In the genomic region with DNA sequence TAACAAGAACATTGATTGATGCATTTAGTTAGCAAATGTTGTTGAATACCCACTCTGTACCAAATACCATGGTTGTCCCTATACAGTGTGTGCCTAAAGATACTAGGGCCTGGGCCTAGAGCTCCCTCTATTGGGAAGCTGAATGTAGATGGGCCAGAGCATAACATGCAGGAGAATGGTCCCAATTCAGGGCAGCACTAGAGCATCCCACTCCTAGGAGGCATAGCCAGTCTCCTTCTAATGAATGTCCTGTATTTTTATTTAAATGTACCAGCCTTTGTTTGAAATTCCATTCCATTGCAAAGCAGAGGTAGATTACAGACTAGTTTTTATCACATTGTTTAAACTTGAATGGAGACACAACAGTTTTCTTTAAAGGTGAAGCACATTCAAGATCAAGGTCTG, we compare ENCODE assay signal across 8 cellular contexts.
DNase-seq lines count a peak whose midpoint lies in the region; ATAC-seq, FAIRE-seq and TF ChIP-seq lines count a peak whose summit lies in the region.

No MANE protein-coding gene starts in this region.

- CTCF ChIA-PET in A549 (lab: Yijun Ruan, JAX) (interaction anchor here (1.0 to 2.5 kb wide), 26 partner anchors 8 to 197 kb away, joined by 3 to 22 read pairs (median 4); no protein-coding TSS in a partner anchor), HCT116 (lab: Charles Lee) (interaction anchor here (0.9 to 1.5 kb wide), 5 partner anchors 23 to 155 kb away, joined by 3 to 4 read pairs (median 3); no protein-coding TSS in a partner anchor)

- FAIRE-seq in A549 (lab: Jason Lieb, UNC), result peak; percentile 67

- H3K4me3 Mint-ChIP-seq in endodermal cell, result no peak overlapping the region
- no peak overlapping the region for H3K4me3 Mint-ChIP-seq in mesothelial cell of epicardium

- H3K27me3 ChIP-seq in HCT116 (ENCODE audit: insufficient read depth, low read length) (no peaks in the 10 kb centered on the region), endodermal cell (ENCODE audit: control insufficient read depth, insufficient read depth, low read length, poor library complexity, severe bottlenecking) (no peaks in the 10 kb centered on the region), thyroid gland (no peaks in the 10 kb centered on the region)

- POLR2A ChIA-PET in A549 (lab: Yijun Ruan, JAX) (interaction anchor here (0.5 kb wide), 1 partner anchor 350 kb away, joined by 3 read pairs; no protein-coding TSS in a partner anchor), HCT116 (lab: Charles Lee) (no interaction called here)

- H4K20me1 ChIP-seq in HCT116 (ENCODE audit: insufficient read depth), result no peaks in the 10 kb centered on the region

- peak; percentile 92 to 94 for ATAC-seq in A549
- peak; percentile 100 for ATAC-seq in HCT116

- no peak overlapping the region for H2AFZ ChIP-seq in HCT116 (ENCODE audit: low read depth, low read length, poor library complexity, severe bottlenecking)

- DNase-seq in A549 (ENCODE audit: low read depth in 1 of 2, low spot score in 1 of 2) (peak; percentile 60 to 72), GM12864 (ENCODE audit: low read depth) (no peak), HCT116 (ENCODE audit: low read depth, low spot score) (peak; percentile 27), SW 1271 (lab: John Stamatoyannopoulos, UW) (peak; percentile 31 to 81), endodermal cell (peak; percentile 87), mesothelial cell of epicardium (ENCODE audit: low spot score in 2 of 2, unreplicated experiment in 2 of 2) (no peak), thyroid gland (peak; percentile 36 to 47)

- RAD21 ChIA-PET in HCT116 (lab: Charles Lee; ENCODE audit: low non-redundant PET in 1 of 2, low total read pairs in 2 of 2, uncharacterized antibody in 2 of 2, unreplicated experiment in 2 of 2), result no interaction called here

- H3K9me2 ChIP-seq in HCT116 (ENCODE audit: insufficient read depth), result no peaks in the 10 kb centered on the region

- TF ChIP-seq RAD21 in A549 (conservative IDR thresholded peaks at IDR 0.05 in 1 of 2, IDR thresholded peaks at IDR 0.05 in 1 of 2) (peak; percentile 92 to 97), HCT116 (IDR thresholded peaks at IDR 0.05; ENCODE audit: low read depth) (peak; percentile 89)

- TF ChIP-seq CTCF in A549 (IDR thresholded peaks at IDR 0.05) (peak; percentile 87), GM12864 (IDR thresholded peaks at IDR 0.05; ENCODE audit: low read depth, low read length, missing control alignments) (peak; percentile 74), HCT116 (IDR thresholded peaks at IDR 0.05 in 2 of 3, conservative IDR thresholded peaks at IDR 0.05 in 1 of 3; ENCODE audit: borderline replicate concordance in 1 of 3, insufficient read depth in 1 of 3, low read depth in 2 of 3, low read length in 2 of 3) (peak; percentile 76 to 89 (median 87)), LNCAP (IDR thresholded peaks at IDR 0.05) (peak; percentile 81), endodermal cell (conservative IDR thresholded peaks at IDR 0.05) (peak; percentile 92), mesothelial cell of epicardium (IDR thresholded peaks at IDR 0.05; ENCODE audit: unreplicated experiment) (peak; percentile 13), thyroid gland (IDR thresholded peaks at IDR 0.05) (peak in 5 of 6 experiments; percentile 24 to 78 (median 65))

- H3K4me2 ChIP-seq in A549 (no peak overlapping the region), HCT116 (ENCODE audit: low read length) (no peak overlapping the region)

- H3K79me2 ChIP-seq in HCT116 (ENCODE audit: insufficient read depth, low read length), result no peaks in the 10 kb centered on the region

- H3K4me1 Mint-ChIP-seq in endodermal cell (no peaks in the 10 kb centered on the region), mesothelial cell of epicardium (peaks cover 14% of the 10 kb centered on the region)

- H3K9ac ChIP-seq in HCT116 (ENCODE audit: low read length), result no peak overlapping the region
- no peak overlapping the region for H3K9ac ChIP-seq in endodermal cell (ENCODE audit: extremely low read depth, low read length, poor library complexity, severe bottlenecking)

- 0 out of 4 replicates have a peak, but pooled peaks cover 0 to 5% of the 10 kb centered on the region in 2 experiments for H3K36me3 ChIP-seq in HCT116 (ENCODE audit: control insufficient read depth in 1 of 2, insufficient read depth in 2 of 2, low read length in 2 of 2)
- peaks cover 67% of the 10 kb centered on the region for H3K36me3 ChIP-seq in endodermal cell (ENCODE audit: control insufficient read depth, insufficient read depth, low read length)
- H3K36me3 ChIP-seq in thyroid gland, result peaks cover 0 to 8% of the 10 kb centered on the region in 2 donors

- H3K4me3 ChIP-seq in A549, result no peak overlapping the region
- H3K4me3 ChIP-seq in GM12864 (ENCODE audit: low read depth, low read length), result no peak overlapping the region
- no peak overlapping the region for H3K4me3 ChIP-seq in HCT116 (replicated peaks in 1 of 2; ENCODE audit: low read depth in 1 of 2, low read length in 2 of 2)
- H3K4me3 ChIP-seq in endodermal cell (ENCODE audit: low read length), result no peak overlapping the region
- no peak overlapping the region for H3K4me3 ChIP-seq in thyroid gland (replicated peaks in 1 of 3)

- H3K9me3 ChIP-seq in A549 (no peaks in the 10 kb centered on the region), HCT116 (ENCODE audit: control insufficient read depth in 1 of 2, insufficient read depth in 1 of 2, low read depth in 1 of 2, low read length in 2 of 2) (no peaks in the 10 kb centered on the region), endodermal cell (ENCODE audit: control insufficient read depth, low read length) (no peaks in the 10 kb centered on the region), thyroid gland (no peaks in the 10 kb centered on the region)

- TF ChIP-seq EP300 in A549 (IDR thresholded peaks at IDR 0.05), result no peak

- TF ChIP-seq POLR2A in A549 (IDR thresholded peaks at IDR 0.05; ENCODE audit: low read length) (no peak), HCT116 (IDR thresholded peaks at IDR 0.05; ENCODE audit: borderline replicate concordance, extremely low read depth, insufficient read depth, insufficient read length) (no peak), thyroid gland (IDR thresholded peaks at IDR 0.05) (no peak)

- intact Hi-C loops in HCT116 (cut with micrococcal nuclease) (loop anchor here (1.0 to 10.0 kb wide), 4 partner anchors 155 to 623 kb away; no protein-coding TSS in a partner anchor), thyroid gland (cut with DNase I) (no loop called here)

- H3K36me3 Mint-ChIP-seq in endodermal cell (ENCODE audit: low read depth), result peaks cover 31% of the 10 kb centered on the region
- H3K36me3 Mint-ChIP-seq in mesothelial cell of epicardium, result peaks cover 13% of the 10 kb centered on the region

- no TSS peak for BruUV-seq in HCT116 (replicated peaks; lab: Mats Ljungman, UMichigan)

- H3K27ac ChIP-seq in A549 (peak overlapping the region; percentile 25 to 31; a peak in 3 of 6 replicates), HCT116 (ENCODE audit: low read depth, low read length) (no peak overlapping the region), endodermal cell (ENCODE audit: low read depth, low read length) (no peak overlapping the region), thyroid gland (no peak overlapping the region)

- H3K27ac Mint-ChIP-seq in endodermal cell (no peak overlapping the region), mesothelial cell of epicardium (peak overlapping the region; percentile 61)

- no peaks in the 10 kb centered on the region for H3K9me3 Mint-ChIP-seq in endodermal cell
- H3K9me3 Mint-ChIP-seq in mesothelial cell of epicardium, result no peaks in the 10 kb centered on the region

- H3K4me1 ChIP-seq in A549 (peaks cover 58% of the 10 kb centered on the region), HCT116 (ENCODE audit: control insufficient read depth in 1 of 2, insufficient read depth in 2 of 2, low read length in 2 of 2) (peaks cover 0 to 2% of the 10 kb centered on the region in 2 experiments; a peak in 1 of 4 replicates), endodermal cell (ENCODE audit: control insufficient read depth, insufficient read depth, low read length) (no peaks in the 10 kb centered on the region), thyroid gland (no peaks in the 10 kb centered on the region)

- H3K27me3 Mint-ChIP-seq in endodermal cell (ENCODE audit: insufficient read depth) (no peaks in the 10 kb centered on the region), mesothelial cell of epicardium (ENCODE audit: low read depth) (no peaks in the 10 kb centered on the region)

TF ChIP-seq in A549, 52 proteins besides CTCF, POLR2A, EP300 and RAD21 (continues in another document):
- TF ChIP-seq, protein P1, sequence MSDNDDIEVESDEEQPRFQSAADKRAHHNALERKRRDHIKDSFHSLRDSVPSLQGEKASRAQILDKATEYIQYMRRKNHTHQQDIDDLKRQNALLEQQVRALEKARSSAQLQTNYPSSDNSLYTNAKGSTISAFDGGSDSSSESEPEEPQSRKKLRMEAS (IDR thresholded peaks at IDR 0.05), result 0 out of 2 replicates have a peak, but pooled peaks have one; percentile 32
- TF ChIP-seq, protein P2, sequence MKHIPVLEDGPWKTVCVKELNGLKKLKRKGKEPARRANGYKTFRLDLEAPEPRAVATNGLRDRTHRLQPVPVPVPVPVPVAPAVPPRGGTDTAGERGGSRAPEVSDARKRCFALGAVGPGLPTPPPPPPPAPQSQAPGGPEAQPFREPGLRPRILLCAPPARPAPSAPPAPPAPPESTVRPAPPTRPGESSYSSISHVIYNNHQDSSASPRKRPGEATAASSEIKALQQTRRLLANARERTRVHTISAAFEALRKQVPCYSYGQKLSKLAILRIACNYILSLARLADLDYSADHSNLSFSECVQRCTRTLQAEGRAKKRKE (CRISPR knock-in tag; IDR thresholded peaks at IDR 0.05; ENCODE audit: low read depth), result no peak
- TF ChIP-seq JUN (IDR thresholded peaks at IDR 0.05) (0 out of 5 replicates have a peak, but pooled peaks of 1 of the 2 experiments have one; percentile 32), NR3C1 (IDR thresholded peaks at IDR 0.05) (no peak), SMC3 (IDR thresholded peaks at IDR 0.05) (peak; percentile 88)

TF ChIP-seq in HCT116, 20 proteins besides CTCF, POLR2A, EP300 and RAD21:
- TF ChIP-seq CBX3 (IDR thresholded peaks at IDR 0.05; ENCODE audit: low read depth) (no peak), YY1 (IDR thresholded peaks at IDR 0.05; ENCODE audit: extremely low read depth, insufficient replicate concordance, low read depth, low read length) (peak; percentile 49)
TF ChIP-seq in HCT116: peak in this region for 1.

Comparison
In these comparisons a context has a peak if more than half of its experiments do, and no peak if none do; other contexts are left out.
1. DNase-seq: peak in A549 (2 of 2), HCT116 (single experiment), SW 1271 (2 of 2), endodermal cell (single experiment) and thyroid gland (2 of 2); none in GM12864 (single experiment) and mesothelial cell of epicardium (0 of 2).
2. H3K27ac ChIP-seq: peak in A549 (2 of 2); none in HCT116 (single experiment), endodermal cell (single experiment) and thyroid gland (0 of 3).
3. CTCF ChIP-seq: peak in every context shown above with its lines; median percentile 92 in endodermal cell; 87 in A549; 87 in HCT116; 81 in LNCAP; 74 in GM12864; 65 in thyroid gland; 13 in mesothelial cell of epicardium.